In the genomic region with DNA sequence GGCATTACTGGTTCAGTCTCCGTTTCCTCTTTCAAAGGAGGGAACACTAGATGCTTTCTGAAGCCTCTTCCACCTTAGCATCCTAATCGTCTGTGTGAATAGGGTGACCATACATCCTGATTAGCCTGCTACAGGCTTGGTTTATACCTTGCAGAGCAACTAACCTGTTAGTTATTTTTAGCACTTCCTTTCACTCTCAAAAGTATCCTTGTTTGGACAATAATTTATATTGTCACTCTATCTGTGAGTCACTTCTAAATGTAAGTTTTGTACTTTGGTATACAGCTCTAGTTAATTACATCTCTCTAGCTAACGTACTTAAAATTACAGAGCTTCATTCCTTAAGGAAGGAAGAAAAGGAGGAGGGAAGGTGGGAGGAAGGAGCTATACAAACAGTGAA, we compare ENCODE assay signal across 24 cellular contexts.
"Had no signal": no experiment of that assay in that cellular context is flagged by ENCODE, and none has a peak within 500 bp of the region (broad histone marks: within the 10 kb centered on the region; RNA-seq: fewer than 3 reads in every experiment).

No MANE protein-coding gene starts in this region.

- H3K27me3 ChIP-seq: neutrophil, suprapubic skin, transverse colon, upper lobe of right lung, uterus had no signal

- ATAC-seq: left lobe of liver; naive thymus-derived CD4-positive, alpha-beta T cell; right cardiac atrium; stimulated activated naive CD8-positive, alpha-beta T cell treated with anti-CD3 and anti-CD28 coated beads, Interleukin-15, amount 100 ng/mL, for 72 hours; upper lobe of right lung had no signal

- H3K9me3 ChIP-seq: neutrophil, prostate gland, suprapubic skin, transverse colon, upper lobe of right lung, uterus had no signal

- H3K27me3 Mint-ChIP-seq: naive thymus-derived CD4-positive, alpha-beta T cell; stimulated activated naive CD8-positive, alpha-beta T cell treated with anti-CD3 and anti-CD28 coated beads, Interleukin-15, amount 100 ng/mL, for 72 hours had no signal

- DNase-seq: cerebellar nuclear complex; dorsolateral prefrontal cortex; effector CD4-positive, alpha-beta T cell; head of caudate nucleus; naive thymus-derived CD4-positive, alpha-beta T cell; right cardiac atrium; stimulated activated CD4-positive, alpha-beta T cell treated with anti-CD3 and anti-CD28 coated beads, Interleukin-1b, Interleukin-23, amount 100 ng/mL, for 48 hours; stimulated activated CD4-positive, alpha-beta T cell treated with anti-CD3 and anti-CD28 coated beads, Interleukin-4, amount 100 ng/mL, for 1 hour; stimulated activated CD8-positive, alpha-beta memory T cell treated with anti-CD3 and anti-CD28 coated beads, Interleukin-4, amount 100 ng/mL, for 48 hours; stimulated activated naive CD4-positive, alpha-beta T cell; stimulated activated naive CD8-positive, alpha-beta T cell treated with anti-CD3 and anti-CD28 coated beads, Interleukin-15, amount 100 ng/mL, for 72 hours; transverse colon; upper lobe of right lung; uterus had no signal

- H3K4me1 Mint-ChIP-seq: memory B cell; stimulated activated naive CD8-positive, alpha-beta T cell treated with anti-CD3 and anti-CD28 coated beads, Interleukin-15, amount 100 ng/mL, for 72 hours had no signal

- H3K4me3 ChIP-seq: dorsolateral prefrontal cortex, lung, prostate gland, skin epidermis, suprapubic skin, transverse colon, upper lobe of right lung, uterus had no signal

- H3K36me3 ChIP-seq: neutrophil, prostate gland, suprapubic skin, transverse colon, upper lobe of right lung, uterus had no signal

- H3K9me3 Mint-ChIP-seq: memory B cell; stimulated activated naive CD8-positive, alpha-beta T cell treated with anti-CD3 and anti-CD28 coated beads, Interleukin-15, amount 100 ng/mL, for 72 hours had no signal

- H3K27ac Mint-ChIP-seq: memory B cell; naive thymus-derived CD4-positive, alpha-beta T cell; stimulated activated naive CD8-positive, alpha-beta T cell treated with anti-CD3 and anti-CD28 coated beads, Interleukin-15, amount 100 ng/mL, for 72 hours had no signal

- H3K4me1 ChIP-seq: parathyroid adenoma, prostate gland, suprapubic skin, transverse colon, upper lobe of right lung, uterus had no signal

- H3K36me3 Mint-ChIP-seq: memory B cell; naive thymus-derived CD4-positive, alpha-beta T cell had no signal

- FAIRE-seq: frontal cortex, keratinocyte had no signal

- H3K4me3 Mint-ChIP-seq: memory B cell; naive thymus-derived CD4-positive, alpha-beta T cell; stimulated activated naive CD8-positive, alpha-beta T cell treated with anti-CD3 and anti-CD28 coated beads, Interleukin-15, amount 100 ng/mL, for 72 hours had no signal

- H3K27ac ChIP-seq: dorsolateral prefrontal cortex, neutrophil, parathyroid adenoma, prostate gland, skin epidermis, suprapubic skin, transverse colon, upper lobe of right lung, uterus had no signal
